In genomic region chr2:150127271-150127990, GRCh38 we compare ENCODE assay signal across 20 cellular contexts.
A peak's percentile ranks its signal among the peaks of the same experiment; 100 is the strongest.
DNase-seq lines count a peak whose midpoint lies in the region; ATAC-seq, FAIRE-seq and TF ChIP-seq lines count a peak whose summit lies in the region.
"Had no signal": no experiment of that assay in that cellular context is flagged by ENCODE, and none has a peak within 500 bp of the region (broad histone marks: within the 10 kb centered on the region; RNA-seq: fewer than 3 reads in every experiment).

No MANE protein-coding gene starts in this region.

- no peak overlapping the region for H3K4me2 ChIP-seq in A549

- no peak for TF ChIP-seq EP300 in A549 (IDR thresholded peaks at IDR 0.05)

- WGBS in A549 (ENCODE audit: missing lambda C conversion rate): 90% methylated on average over 6 of the region's 6 CpGs

- TF ChIP-seq CTCF in A549 (IDR thresholded peaks at IDR 0.05): no peak
- no peak for TF ChIP-seq CTCF in foreskin fibroblast (IDR thresholded peaks at IDR 0.05; ENCODE audit: low read depth, low read length)

- TF ChIP-seq RAD21 in A549 (conservative IDR thresholded peaks at IDR 0.05 in 1 of 2, IDR thresholded peaks at IDR 0.05 in 1 of 2): no peak

- CTCF ChIA-PET in A549 (lab: Yijun Ruan, JAX): interaction anchor here (0.6 to 2.0 kb wide), 6 partner anchors 8 to 243 kb away, joined by 3 to 5 read pairs (median 4); no protein-coding TSS in a partner anchor

- POLR2A ChIA-PET in A549 (lab: Yijun Ruan, JAX): no interaction called here

- H3K4me3 ChIP-seq in A549: no peak overlapping the region
- H3K4me3 ChIP-seq in foreskin fibroblast (ENCODE audit: low read depth in 1 of 2, low read length in 2 of 2): no peak overlapping the region
- H3K4me3 ChIP-seq: heart right ventricle, lung, right lobe of liver had no signal

- 0 out of 3 replicates have a peak, but pooled peaks cover 13% of the 10 kb centered on the region for H3K9me3 ChIP-seq in A549
- H3K9me3 ChIP-seq: heart right ventricle, right lobe of liver had no signal

- DNase-seq in A549 (ENCODE audit: low read depth in 1 of 2, low spot score in 1 of 2): no peak
- peak; percentile 12 for DNase-seq in LHCN-M2 (ENCODE audit: low read depth)
- DNase-seq in foreskin fibroblast: no peak
- DNase-seq in AG08396 (ENCODE audit: low spot score): no peak
- DNase-seq in RPMI8226: no peak
- no peak for DNase-seq in NCI-H1048 (lab: John Stamatoyannopoulos, UW)
- DNase-seq: ACHN; activated CD4-positive, alpha-beta T cell treated with anti-CD3 and anti-CD28 coated beads, Interleukin-2, amount 50 U/mL, for 48 hours; activated naive CD4-positive, alpha-beta T cell; CD4-positive, alpha-beta memory T cell; DMS53; effector memory CD4-positive, alpha-beta T cell; heart right ventricle; NCI-H1930; NCI-H446; right lobe of liver had no signal

- H3K27ac ChIP-seq in A549: peak overlapping the region; percentile 82 to 89
- H3K27ac ChIP-seq: heart right ventricle, HL-60, right lobe of liver had no signal

- TF ChIP-seq POLR2A in A549 (IDR thresholded peaks at IDR 0.05; ENCODE audit: low read length): no peak

- peaks cover 60% of the 10 kb centered on the region for H3K4me1 ChIP-seq in A549
- H3K4me1 ChIP-seq: heart right ventricle had no signal

- ATAC-seq in A549 (no peak), GM18868 (IDR thresholded peaks at IDR 0.05; ENCODE audit: unreplicated experiment) (peak; percentile 43), esophagus mucosa (peak; percentile 74)
- ATAC-seq: heart right ventricle, right lobe of liver had no signal

- FAIRE-seq in A549 (lab: Jason Lieb, UNC): no peak

TF ChIP-seq in A549, 52 proteins besides CTCF, POLR2A, EP300 and RAD21:
- TF ChIP-seq HOXB13 (CRISPR knock-in tag; IDR thresholded peaks at IDR 0.05; ENCODE audit: low read depth): no peak
- TF ChIP-seq CBX2 (IDR thresholded peaks at IDR 0.05; ENCODE audit: borderline replicate concordance, low read depth): no peak
- TF ChIP-seq CBX8 (IDR thresholded peaks at IDR 0.05): no peak
- TF ChIP-seq FOSL2 (IDR thresholded peaks at IDR 0.05): no peak
- TF ChIP-seq FOSL2 (CRISPR knock-in tag; IDR thresholded peaks at IDR 0.05): no peak
- TF ChIP-seq MAFK (IDR thresholded peaks at IDR 0.05; ENCODE audit: partially characterized antibody): no peak
- no peak for TF ChIP-seq ZFP36 (IDR thresholded peaks at IDR 0.05; ENCODE audit: borderline replicate concordance, partially characterized antibody)
- no peak for TF ChIP-seq USF2 (IDR thresholded peaks at IDR 0.05)
- no peak for TF ChIP-seq EHF (CRISPR knock-in tag; IDR thresholded peaks at IDR 0.05)
- no peak for TF ChIP-seq TFCP2L1 (CRISPR knock-in tag; IDR thresholded peaks at IDR 0.05)
- TF ChIP-seq HMGXB4 (CRISPR knock-in tag; IDR thresholded peaks at IDR 0.05; ENCODE audit: borderline replicate concordance): no peak
- TF ChIP-seq ATOH8 (CRISPR knock-in tag; IDR thresholded peaks at IDR 0.05; ENCODE audit: low read depth): no peak
- no peak for TF ChIP-seq EHMT2 (IDR thresholded peaks at IDR 0.05; ENCODE audit: low read depth)
- TF ChIP-seq E2F6 (IDR thresholded peaks at IDR 0.05; ENCODE audit: borderline replicate concordance, low read depth): no peak
- TF ChIP-seq HEYL (CRISPR knock-in tag; IDR thresholded peaks at IDR 0.05): no peak

Comparison
In these comparisons a context has a peak if more than half of its experiments do, and no peak if none do; other contexts are left out.
1. ATAC-seq: peak in GM18868 (single experiment) and esophagus mucosa (single experiment); none in A549 (0 of 2).